ENCODE assay signal across 9 cellular contexts in the genomic region with DNA sequence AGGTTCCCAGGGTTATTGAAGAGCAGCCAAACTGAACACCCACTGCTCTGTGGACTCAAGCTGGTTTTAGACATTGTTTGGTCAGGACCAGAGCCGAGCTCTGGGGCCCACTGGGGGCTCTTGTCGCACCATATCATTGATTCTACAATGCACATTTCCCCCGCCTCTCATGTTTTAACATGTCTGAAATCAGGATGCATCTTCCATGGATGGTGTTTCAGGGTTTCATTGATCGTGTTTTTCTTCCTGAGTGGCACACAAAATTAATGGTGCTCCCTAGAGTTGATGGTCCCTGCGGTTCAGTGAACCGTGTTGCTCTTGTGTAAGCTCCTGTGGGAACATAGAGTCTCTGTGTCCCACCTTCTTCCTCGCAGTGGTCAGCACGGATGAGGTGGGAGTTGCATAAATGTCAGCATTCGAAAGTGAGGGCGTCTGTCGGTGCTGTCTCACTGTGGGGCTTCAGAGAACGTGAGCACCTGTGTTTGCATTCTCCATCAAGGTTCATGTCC. TPM values are rescaled to one million over a fixed set of nuclear protein-coding genes. Genes with fewer than 3 reads are reported as not detected.
A peak's percentile ranks its signal among the peaks of the same experiment; 100 is the strongest.
DNase-seq lines count a peak whose midpoint lies in the region; ATAC-seq and TF ChIP-seq lines count a peak whose summit lies in the region.
"Had no signal": no experiment of that assay in that cellular context is flagged by ENCODE, and none has a peak within 500 bp of the region (broad histone marks: within the 10 kb centered on the region; RNA-seq: fewer than 3 reads in every experiment).

No MANE protein-coding gene starts in this region.

- H3K36me3 Mint-ChIP-seq in T-helper 2 cell treated with Interferon-gamma antibody and Interleukin-4, amounts not matched to agents 5 μg/mL and 100 μg/mL, for 36 hours (ENCODE audit: low read depth), result peaks cover 2% of the 10 kb centered on the region
- peaks cover 3% of the 10 kb centered on the region; the same call in 1 of the 2 replicates for H3K36me3 Mint-ChIP-seq in WTC11
- H3K36me3 Mint-ChIP-seq in stimulated activated naive B cell treated with anti-CD40 and anti-IgM and Interleukin-4, amounts not matched to agents 10 μg/mL and 1 μg/mL and 100 μg/mL, for 72 hours, result peaks cover 15 to 25% of the 10 kb centered on the region in 2 donors

- no peaks in the 10 kb centered on the region for H3K27me3 Mint-ChIP-seq in T-helper 2 cell treated with Interferon-gamma antibody and Interleukin-4, amounts not matched to agents 5 μg/mL and 100 μg/mL, for 36 hours (ENCODE audit: low read depth)
- H3K27me3 Mint-ChIP-seq in WTC11 (ENCODE audit: low read depth), result no peaks in the 10 kb centered on the region
- H3K27me3 Mint-ChIP-seq in stimulated activated naive B cell treated with anti-CD40 and anti-IgM and Interleukin-4, amounts not matched to agents 10 μg/mL and 1 μg/mL and 100 μg/mL, for 72 hours, result no peaks in the 10 kb centered on the region

- no peaks in the 10 kb centered on the region for H3K9me3 Mint-ChIP-seq in T-helper 2 cell treated with Interferon-gamma antibody and Interleukin-4, amounts not matched to agents 5 μg/mL and 100 μg/mL, for 36 hours
- no peaks in the 10 kb centered on the region for H3K9me3 Mint-ChIP-seq in WTC11
- H3K9me3 Mint-ChIP-seq in stimulated activated naive B cell treated with anti-CD40 and anti-IgM and Interleukin-4, amounts not matched to agents 10 μg/mL and 1 μg/mL and 100 μg/mL, for 72 hours, result no peaks in the 10 kb centered on the region
- H3K9me3 Mint-ChIP-seq: endodermal cell had no signal

- H3K4me3 ChIP-seq in fibroblast of villous mesenchyme (ENCODE audit: low read depth, low read length), result peak overlapping the region; percentile 24

- peaks cover 75% of the 10 kb centered on the region for H3K4me1 Mint-ChIP-seq in T-helper 2 cell treated with Interferon-gamma antibody and Interleukin-4, amounts not matched to agents 5 μg/mL and 100 μg/mL, for 36 hours (ENCODE audit: low read depth)
- H3K4me1 Mint-ChIP-seq in WTC11, result peaks cover 72% of the 10 kb centered on the region
- peaks cover 76 to 91% of the 10 kb centered on the region in 2 donors for H3K4me1 Mint-ChIP-seq in stimulated activated naive B cell treated with anti-CD40 and anti-IgM and Interleukin-4, amounts not matched to agents 10 μg/mL and 1 μg/mL and 100 μg/mL, for 72 hours

- no peak for DNase-seq in T-helper 2 cell treated with Interferon-gamma antibody and Interleukin-4, amounts not matched to agents 5 μg/mL and 100 μg/mL, for 36 hours (ENCODE audit: low spot score)
- DNase-seq in T-helper 2 cell (no peak), WTC11 (ENCODE audit: low spot score) (no peak), fibroblast of villous mesenchyme (ENCODE audit: low read depth) (no peak), mucosa of gallbladder (ENCODE audit: low spot score) (no peak), COLO829 (ENCODE audit: low spot score) (no peak)
- DNase-seq in stimulated activated naive B cell treated with anti-CD40 and anti-IgM and Interleukin-4, amounts not matched to agents 10 μg/mL and 1 μg/mL and 100 μg/mL, for 72 hours, result no peak

- H3K4me3 Mint-ChIP-seq in T-helper 2 cell treated with Interferon-gamma antibody and Interleukin-4, amounts not matched to agents 5 μg/mL and 100 μg/mL, for 36 hours, result peak overlapping the region; percentile 57
- no peak overlapping the region for H3K4me3 Mint-ChIP-seq in WTC11
- H3K4me3 Mint-ChIP-seq in stimulated activated naive B cell treated with anti-CD40 and anti-IgM and Interleukin-4, amounts not matched to agents 10 μg/mL and 1 μg/mL and 100 μg/mL, for 72 hours, result peak overlapping the region; percentile 67 to 73
- H3K4me3 Mint-ChIP-seq: endodermal cell had no signal

- TF ChIP-seq CTCF in WTC11 (IDR thresholded peaks at IDR 0.05) (no peak), fibroblast of villous mesenchyme (IDR thresholded peaks at IDR 0.05; ENCODE audit: insufficient read depth, low read depth, low read length) (no peak)

- H3K27ac Mint-ChIP-seq in T-helper 2 cell treated with Interferon-gamma antibody and Interleukin-4, amounts not matched to agents 5 μg/mL and 100 μg/mL, for 36 hours, result peak overlapping the region; percentile 21
- H3K27ac Mint-ChIP-seq in WTC11, result peak overlapping the region; percentile 73
- H3K27ac Mint-ChIP-seq in stimulated activated naive B cell treated with anti-CD40 and anti-IgM and Interleukin-4, amounts not matched to agents 10 μg/mL and 1 μg/mL and 100 μg/mL, for 72 hours, result peak overlapping the region; percentile 94
- H3K27ac Mint-ChIP-seq: endodermal cell had no signal

- POLR2A ChIA-PET in WTC11 (lab: Charles Lee), result no interaction called here

- no peak for ATAC-seq in WTC11
- no peak for ATAC-seq in stimulated activated naive B cell treated with anti-CD40 and anti-IgM and Interleukin-4, amounts not matched to agents 10 μg/mL and 1 μg/mL and 100 μg/mL, for 72 hours (replicated peaks)
- no peak for ATAC-seq in GM18511 (IDR thresholded peaks at IDR 0.05; ENCODE audit: unreplicated experiment)

- CTCF ChIA-PET in WTC11 (lab: Charles Lee), result interaction anchor here (1.2 kb wide), 1 partner anchor 15 kb away, joined by 3 read pairs; no protein-coding TSS in a partner anchor

TF ChIP-seq in WTC11, 78 proteins besides CTCF, POLR2A, EP300 and RAD21:
- TF ChIP-seq SP1 (CRISPR knock-in tag; conservative IDR thresholded peaks at IDR 0.05), result no peak
- no peak for TF ChIP-seq OVOL2 (CRISPR knock-in tag; IDR thresholded peaks at IDR 0.05; ENCODE audit: borderline replicate concordance)
- no peak for TF ChIP-seq ZNF219 (CRISPR knock-in tag; IDR thresholded peaks at IDR 0.05; ENCODE audit: borderline replicate concordance)
- TF ChIP-seq, protein P1, sequence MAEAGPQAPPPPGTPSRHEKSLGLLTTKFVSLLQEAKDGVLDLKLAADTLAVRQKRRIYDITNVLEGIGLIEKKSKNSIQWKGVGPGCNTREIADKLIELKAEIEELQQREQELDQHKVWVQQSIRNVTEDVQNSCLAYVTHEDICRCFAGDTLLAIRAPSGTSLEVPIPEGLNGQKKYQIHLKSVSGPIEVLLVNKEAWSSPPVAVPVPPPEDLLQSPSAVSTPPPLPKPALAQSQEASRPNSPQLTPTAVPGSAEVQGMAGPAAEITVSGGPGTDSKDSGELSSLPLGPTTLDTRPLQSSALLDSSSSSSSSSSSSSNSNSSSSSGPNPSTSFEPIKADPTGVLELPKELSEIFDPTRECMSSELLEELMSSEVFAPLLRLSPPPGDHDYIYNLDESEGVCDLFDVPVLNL (CRISPR knock-in tag; IDR thresholded peaks at IDR 0.05; ENCODE audit: borderline replicate concordance, low read depth), result no peak
- TF ChIP-seq, protein P2, sequence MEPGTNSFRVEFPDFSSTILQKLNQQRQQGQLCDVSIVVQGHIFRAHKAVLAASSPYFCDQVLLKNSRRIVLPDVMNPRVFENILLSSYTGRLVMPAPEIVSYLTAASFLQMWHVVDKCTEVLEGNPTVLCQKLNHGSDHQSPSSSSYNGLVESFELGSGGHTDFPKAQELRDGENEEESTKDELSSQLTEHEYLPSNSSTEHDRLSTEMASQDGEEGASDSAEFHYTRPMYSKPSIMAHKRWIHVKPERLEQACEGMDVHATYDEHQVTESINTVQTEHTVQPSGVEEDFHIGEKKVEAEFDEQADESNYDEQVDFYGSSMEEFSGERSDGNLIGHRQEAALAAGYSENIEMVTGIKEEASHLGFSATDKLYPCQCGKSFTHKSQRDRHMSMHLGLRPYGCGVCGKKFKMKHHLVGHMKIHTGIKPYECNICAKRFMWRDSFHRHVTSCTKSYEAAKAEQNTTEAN (CRISPR knock-in tag; IDR thresholded peaks at IDR 0.05), result no peak

RNA-seq across cellular contexts. Expression of a gene that starts 38.3 kb away (rescaled TPM):
- total RNA-seq in WTC11 (2021) (74.8 to 84.6 TPM (median 81.9 TPM) in 3 replicates), fibroblast of villous mesenchyme (67.0 and 69.5 TPM in 2 replicates), mucosa of gallbladder (72.2 TPM)

Comparison
In these comparisons a context has a peak if more than half of its experiments do, and no peak if none do; other contexts are left out.
1. H3K27ac Mint-ChIP-seq: peak in every context shown above with its lines; median percentile 94 in stimulated activated naive B cell treated with anti-CD40 and anti-IgM and Interleukin-4, amounts not matched to agents 10 μg/mL and 1 μg/mL and 100 μg/mL, for 72 hours; 73 in WTC11; 21 in T-helper 2 cell treated with Interferon-gamma antibody and Interleukin-4, amounts not matched to agents 5 μg/mL and 100 μg/mL, for 36 hours.